ENCODE assay signal across 9 cellular contexts in the genomic region with DNA sequence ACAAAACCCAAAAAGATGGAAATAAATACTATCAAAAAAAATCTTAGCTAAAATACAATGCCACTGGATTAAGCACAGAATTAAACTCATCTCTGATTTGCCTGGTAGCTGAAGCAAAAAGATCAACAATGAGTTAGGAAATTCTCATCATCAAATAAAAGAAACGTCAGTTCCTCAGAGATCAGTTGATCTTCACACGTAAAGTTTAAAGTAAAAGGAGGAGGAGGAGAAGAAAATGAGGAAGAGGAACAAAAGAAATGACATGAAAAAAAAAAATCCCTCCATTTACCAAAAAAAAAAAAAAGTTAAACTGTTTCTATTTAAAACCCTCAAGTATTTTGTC. TPM values are rescaled to one million over a fixed set of nuclear protein-coding genes. Genes with fewer than 3 reads are reported as not detected.
A peak's percentile ranks its signal among the peaks of the same experiment; 100 is the strongest.
DNase-seq lines count a peak whose midpoint lies in the region; ATAC-seq and TF ChIP-seq lines count a peak whose summit lies in the region.
"Had no signal": no experiment of that assay in that cellular context is flagged by ENCODE, and none has a peak within 500 bp of the region (broad histone marks: within the 10 kb centered on the region; RNA-seq: fewer than 3 reads in every experiment).

No MANE protein-coding gene starts in this region.

- no peaks in the 10 kb centered on the region for H3K9me3 ChIP-seq in lower lobe of right lung
- no peaks in the 10 kb centered on the region for H3K9me3 ChIP-seq in transverse colon
- no peaks in the 10 kb centered on the region for H3K9me3 ChIP-seq in Karpas-422 (ENCODE audit: low read length)

- H3K36me3 Mint-ChIP-seq in activated T-cell treated with anti-CD3 and anti-CD28 coated beads, Interleukin-2, amount 50 U/mL, for 72 hours (ENCODE audit: insufficient read depth in 2 of 2) = peaks cover 0 to 2% of the 10 kb centered on the region in 2 donors
- peaks cover 30% of the 10 kb centered on the region for H3K36me3 Mint-ChIP-seq in activated naive CD8-positive, alpha-beta T cell treated with anti-CD3 and anti-CD28 coated beads for 36 hours

- H3K4me1 ChIP-seq in lower lobe of right lung (peaks cover 87% of the 10 kb centered on the region), transverse colon (peaks cover 14 to 41% (median 21%) of the 10 kb centered on the region in 4 donors), Karpas-422 (ENCODE audit: low read length) (peaks cover 7% of the 10 kb centered on the region)

- no peak for TF ChIP-seq EP300 in transverse colon (IDR thresholded peaks at IDR 0.05; ENCODE audit: low read depth)

- TF ChIP-seq POLR2A in transverse colon (IDR thresholded peaks at IDR 0.05) = no peak

- 42 to 66% methylated on average over 2 of the region's 2 CpGs for WGBS in transverse colon (ENCODE audit: low coverage in 1 of 2), 2 donors

- intact Hi-C loops in lower lobe of right lung (cut with DNase I) (no loop called here), transverse colon (cut with DNase I; ENCODE audit: low total_unique reads) (loop anchor here (5.0 kb wide), 1 partner anchor 1114 kb away; a partner anchor contains a TSS)

- DNase-seq in activated T-cell treated with anti-CD3 and anti-CD28 coated beads, Interleukin-2, amount 50 U/mL, for 72 hours = no peak
- DNase-seq in activated T-cell treated with anti-CD3 and anti-CD28 coated beads, Interleukin-2, amount 50 U/mL, for 1 hour = no peak
- no peak for DNase-seq in activated naive CD8-positive, alpha-beta T cell treated with anti-CD3 and anti-CD28 coated beads for 36 hours
- DNase-seq in lower lobe of right lung = no peak
- no peak for DNase-seq in transverse colon
- DNase-seq in Karpas-422 = no peak
- DNase-seq in NCI-H510A treated with DMSO at 0.1 percent for 48 hours (lab: John Stamatoyannopoulos, UW) = no peak

- H3K9ac ChIP-seq in Karpas-422 (ENCODE audit: low read length) = no peak overlapping the region

- TF ChIP-seq CTCF in lower lobe of right lung (IDR thresholded peaks at IDR 0.05) = no peak
- no peak for TF ChIP-seq CTCF in transverse colon (IDR thresholded peaks at IDR 0.05)

- peak overlapping the region; percentile 62 for H3K27ac Mint-ChIP-seq in activated T-cell treated with anti-CD3 and anti-CD28 coated beads, Interleukin-2, amount 50 U/mL, for 72 hours
- H3K27ac Mint-ChIP-seq in activated naive CD8-positive, alpha-beta T cell treated with anti-CD3 and anti-CD28 coated beads for 36 hours = peak overlapping the region; percentile 87

- no peak overlapping the region for H2AFZ ChIP-seq in Karpas-422 (ENCODE audit: low read length)

- H3K4me1 Mint-ChIP-seq in activated T-cell treated with anti-CD3 and anti-CD28 coated beads, Interleukin-2, amount 50 U/mL, for 72 hours (ENCODE audit: low read depth) = peaks cover 41% of the 10 kb centered on the region
- peaks cover 62% of the 10 kb centered on the region for H3K4me1 Mint-ChIP-seq in activated naive CD8-positive, alpha-beta T cell treated with anti-CD3 and anti-CD28 coated beads for 36 hours

- H3K79me2 ChIP-seq in Karpas-422 (ENCODE audit: low read length) = no peaks in the 10 kb centered on the region

- H3K9me3 Mint-ChIP-seq in activated T-cell treated with anti-CD3 and anti-CD28 coated beads, Interleukin-2, amount 50 U/mL, for 72 hours = no peaks in the 10 kb centered on the region
- no peaks in the 10 kb centered on the region for H3K9me3 Mint-ChIP-seq in activated naive CD8-positive, alpha-beta T cell treated with anti-CD3 and anti-CD28 coated beads for 36 hours

- in situ Hi-C loops in transverse colon (cut with MboI; ENCODE audit: low pct_ligation_motif_present in 1 of 4, low pct_unique_long_range_greater_than_20kb in 1 of 4, low sequenced_read_pairs in 3 of 4) = no loop called here

- H3K4me3 Mint-ChIP-seq in activated T-cell treated with anti-CD3 and anti-CD28 coated beads, Interleukin-2, amount 50 U/mL, for 72 hours = peak overlapping the region; percentile 60 to 66
- peak overlapping the region; percentile 63 for H3K4me3 Mint-ChIP-seq in activated naive CD8-positive, alpha-beta T cell treated with anti-CD3 and anti-CD28 coated beads for 36 hours

- no peaks in the 10 kb centered on the region for H3K27me3 ChIP-seq in lower lobe of right lung (ENCODE audit: low read depth)
- H3K27me3 ChIP-seq in transverse colon = no peaks in the 10 kb centered on the region
- H3K27me3 ChIP-seq in Karpas-422 (ENCODE audit: low read length) = no peaks in the 10 kb centered on the region

- H3K4me3 ChIP-seq in lower lobe of right lung (peak overlapping the region; percentile 27), transverse colon (no peak overlapping the region), Karpas-422 (ENCODE audit: low read length) (no peak overlapping the region)

- no peak overlapping the region for H3K4me2 ChIP-seq in Karpas-422 (ENCODE audit: low read depth, low read length, poor library complexity, severe bottlenecking)

- H3K9me2 ChIP-seq in Karpas-422 (replicated peaks; ENCODE audit: insufficient read depth, low read length) = no peaks in the 10 kb centered on the region

- peaks cover 20% of the 10 kb centered on the region; the same call in 1 of the 2 replicates for H4K20me1 ChIP-seq in Karpas-422 (ENCODE audit: insufficient read depth, low read depth, low read length)

- no peak for ATAC-seq in activated T-cell treated with anti-CD3 and anti-CD28 coated beads, Interleukin-2, amount 50 U/mL, for 72 hours (replicated peaks in 1 of 2)
- ATAC-seq in lower lobe of right lung (peak; percentile 5 to 40), HG02763 (IDR thresholded peaks at IDR 0.05; ENCODE audit: unreplicated experiment) (no peak)

- H3K27ac ChIP-seq in lower lobe of right lung = peak overlapping the region; percentile 85
- peak overlapping the region; percentile 74 to 90 (median 86) for H3K27ac ChIP-seq in transverse colon
- no peak overlapping the region for H3K27ac ChIP-seq in Karpas-422 (ENCODE audit: low read length)
- H3K27ac ChIP-seq: C4-2B had no signal

- no peaks in the 10 kb centered on the region for H3K36me3 ChIP-seq in lower lobe of right lung
- H3K36me3 ChIP-seq in transverse colon = no peaks in the 10 kb centered on the region
- no peaks in the 10 kb centered on the region for H3K36me3 ChIP-seq in Karpas-422 (ENCODE audit: insufficient read depth, low read length)

- peaks cover 7% of the 10 kb centered on the region for H3K27me3 Mint-ChIP-seq in activated T-cell treated with anti-CD3 and anti-CD28 coated beads, Interleukin-2, amount 50 U/mL, for 72 hours (ENCODE audit: low read depth)
- H3K27me3 Mint-ChIP-seq in activated naive CD8-positive, alpha-beta T cell treated with anti-CD3 and anti-CD28 coated beads for 36 hours = no peaks in the 10 kb centered on the region

RNA-seq across cellular contexts. Expression of a gene that starts 22.6 kb away (rescaled TPM):
- 10 to 100 TPM; 31.2 to 43.4 TPM for total RNA-seq in activated T-cell treated with anti-CD3 and anti-CD28 coated beads, Interleukin-2, amount 50 U/mL, for 72 hours
- 10 to 100 TPM in 1 of 2 experiments, 1 to 10 TPM in 1; 8.2 to 10.1 TPM for total RNA-seq in activated naive CD8-positive, alpha-beta T cell treated with anti-CD3 and anti-CD28 coated beads for 36 hours
- total RNA-seq in lower lobe of right lung (66.5 TPM), transverse colon (10 to 100 TPM in 1 of 4 donors, 1 to 10 TPM in 3; 6.2 to 43.4 (median 6.8) TPM)
- total RNA-seq in Karpas-422 (2014; rRNA removed; shearing (Covaris generic); ENCODE audit: low replicate concordance) = 6.5 and 8.8 TPM in 2 replicates

Comparison
In these comparisons a context has a peak if more than half of its experiments do, and no peak if none do; other contexts are left out.
1. ATAC-seq: peak in lower lobe of right lung (2 of 2); none in activated T-cell treated with anti-CD3 and anti-CD28 coated beads, Interleukin-2, amount 50 U/mL, for 72 hours (0 of 2) and HG02763 (single experiment).